8 cellular contexts compared by ENCODE assay signal in genomic region chr1:98468111-98468717, GRCh38.
A peak's percentile ranks its signal among the peaks of the same experiment; 100 is the strongest.
DNase-seq lines count a peak whose midpoint lies in the region; ATAC-seq and TF ChIP-seq lines count a peak whose summit lies in the region.

No MANE protein-coding gene starts in this region.

- H2AFZ ChIP-seq in SK-N-SH (ENCODE audit: low read depth) (peak overlapping the region; percentile 94), smooth muscle cell (ENCODE audit: low read depth) (peak overlapping the region; percentile 96)

- TF ChIP-seq POLR2A in suprapubic skin (IDR thresholded peaks at IDR 0.05) = no peak

- TF ChIP-seq CTCF in SK-N-SH (IDR thresholded peaks at IDR 0.05) (peak; percentile 92), foreskin keratinocyte (conservative IDR thresholded peaks at IDR 0.05) (peak; percentile 96), smooth muscle cell (IDR thresholded peaks at IDR 0.05; ENCODE audit: borderline replicate concordance, insufficient read depth, poor library complexity, severe bottlenecking) (peak; percentile 94), suprapubic skin (IDR thresholded peaks at IDR 0.05) (peak in 1 of 2 donors; percentile 60)

- no peaks in the 10 kb centered on the region for H3K79me2 ChIP-seq in SK-N-SH (ENCODE audit: insufficient read depth)
- no peaks in the 10 kb centered on the region for H3K79me2 ChIP-seq in smooth muscle cell (ENCODE audit: low read depth)

- peak; percentile 65 for DNase-seq in Daoy (ENCODE audit: low read depth)
- peak; percentile 7 for DNase-seq in KG1 (lab: John Stamatoyannopoulos, UW)
- DNase-seq in SK-N-SH = peak; percentile 9
- DNase-seq in foreskin keratinocyte = peak in 1 of 2 donors; percentile 40
- DNase-seq in smooth muscle cell (lab: John Stamatoyannopoulos, UW; ENCODE audit: unreplicated experiment) = no peak
- DNase-seq in activated CD4-positive, alpha-beta T cell treated with anti-CD3 and anti-CD28 coated beads for 1 hour = no peak
- no peak for DNase-seq in suprapubic skin (ENCODE audit: low spot score in 2 of 2)

- ATAC-seq in foreskin keratinocyte (peak; percentile 53), GM19324 (IDR thresholded peaks at IDR 0.05; ENCODE audit: low FRiP score, unreplicated experiment) (no peak)

- H3K9ac ChIP-seq in SK-N-SH (peak overlapping the region; percentile 32; the same call in 1 of the 2 replicates), smooth muscle cell (ENCODE audit: low read depth) (no peak overlapping the region)

- no peaks in the 10 kb centered on the region for H3K9me2 ChIP-seq in SK-N-SH

- CTCF ChIA-PET in SK-N-SH (lab: Yijun Ruan, JAX) = interaction anchor here (0.5 to 4.3 kb wide), 80 partner anchors 9 to 1946 kb away, joined by 3 to 53 read pairs (median 4); partner anchors contain the start of gene SNX7

- no peaks in the 10 kb centered on the region for H3K27me3 ChIP-seq in SK-N-SH (ENCODE audit: insufficient read depth)
- no peaks in the 10 kb centered on the region for H3K27me3 ChIP-seq in foreskin keratinocyte
- H3K27me3 ChIP-seq in smooth muscle cell (ENCODE audit: low read depth) = no peaks in the 10 kb centered on the region
- no peaks in the 10 kb centered on the region for H3K27me3 ChIP-seq in suprapubic skin

- POLR2A ChIA-PET in SK-N-SH (lab: Yijun Ruan, JAX) = interaction anchor here (1.0 to 1.2 kb wide), 2 partner anchors 16 to 419 kb away, joined by 4 to 5 read pairs; no protein-coding TSS in a partner anchor

- H3F3A ChIP-seq in SK-N-SH (replicated peaks; ENCODE audit: insufficient read depth) (no peaks in the 10 kb centered on the region), smooth muscle cell (ENCODE audit: low read depth) (no peaks in the 10 kb centered on the region)

- WGBS in SK-N-SH (ENCODE audit: low lambda C conversion rate) = 3% methylated on average over 2 of the region's 2 CpGs
- whole genome bisulfite sequencing in smooth muscle cell (ENCODE audit: low lambda C conversion rate) = 20% methylated on average over 2 of the region's 2 CpGs
- 9% methylated on average over 2 of the region's 2 CpGs for WGBS in suprapubic skin

- H3K4me3 ChIP-seq in SK-N-SH (ENCODE audit: low read depth in 2 of 2, low read length in 1 of 2) = no peak overlapping the region
- peak overlapping the region; percentile 37 for H3K4me3 ChIP-seq in smooth muscle cell
- no peak overlapping the region for H3K4me3 ChIP-seq in suprapubic skin

- H3K4me2 ChIP-seq in SK-N-SH = no peak overlapping the region
- peak overlapping the region; percentile 88 for H3K4me2 ChIP-seq in smooth muscle cell

- TF ChIP-seq RAD21 in SK-N-SH (IDR thresholded peaks at IDR 0.05; ENCODE audit: low read length) = peak; percentile 95

- H3K36me3 ChIP-seq in SK-N-SH (replicated peaks in 1 of 2; ENCODE audit: control insufficient read depth in 1 of 2, insufficient read depth in 2 of 2, low read length in 1 of 2) (no peaks in the 10 kb centered on the region), smooth muscle cell (ENCODE audit: low read depth) (no peaks in the 10 kb centered on the region), suprapubic skin (no peaks in the 10 kb centered on the region)

- H3K9me3 ChIP-seq in SK-N-SH = no peaks in the 10 kb centered on the region
- H3K9me3 ChIP-seq in smooth muscle cell (replicated peaks; ENCODE audit: low read depth) = no peaks in the 10 kb centered on the region
- no peaks in the 10 kb centered on the region for H3K9me3 ChIP-seq in suprapubic skin

- H3K4me1 ChIP-seq in SK-N-SH (ENCODE audit: control insufficient read depth in 1 of 2, insufficient read depth in 2 of 2, low read depth in 1 of 2, low read length in 1 of 2) = peaks cover 6 to 15% of the 10 kb centered on the region in 2 experiments; a peak in 3 of 4 replicates
- peaks cover 4% of the 10 kb centered on the region for H3K4me1 ChIP-seq in foreskin keratinocyte
- no peaks in the 10 kb centered on the region for H3K4me1 ChIP-seq in smooth muscle cell (ENCODE audit: low read depth)
- H3K4me1 ChIP-seq in suprapubic skin = peaks cover 2% of the 10 kb centered on the region

- TF ChIP-seq EP300 in SK-N-SH (IDR thresholded peaks at IDR 0.05; ENCODE audit: borderline replicate concordance in 1 of 2, low read depth in 1 of 2, low read length in 1 of 2) (no peak), suprapubic skin (IDR thresholded peaks at IDR 0.05) (no peak)

- H3K27ac ChIP-seq in SK-N-SH (ENCODE audit: low read depth in 2 of 2, low read length in 1 of 2) (peak overlapping the region in 1 of 2 experiments; percentile 82; a peak in 2 of 4 replicates), foreskin keratinocyte (no peak overlapping the region), smooth muscle cell (ENCODE audit: low read depth) (no peak overlapping the region), suprapubic skin (no peak overlapping the region)

- H4K20me1 ChIP-seq in SK-N-SH (ENCODE audit: insufficient read depth) (no peaks in the 10 kb centered on the region), smooth muscle cell (ENCODE audit: low read depth) (no peaks in the 10 kb centered on the region)

TF ChIP-seq in SK-N-SH, 30 proteins besides CTCF, POLR2A, EP300 and RAD21:
- no peak for TF ChIP-seq RCOR1 (IDR thresholded peaks at IDR 0.05; ENCODE audit: low read length)
- TF ChIP-seq SMC3 (IDR thresholded peaks at IDR 0.05; ENCODE audit: low read depth, low read length) = peak; percentile 67

Comparison
In these comparisons a context has a peak if more than half of its experiments do, and no peak if none do; other contexts are left out.
1. DNase-seq: peak in Daoy (single experiment), KG1 (single experiment) and SK-N-SH (single experiment); none in smooth muscle cell (single experiment), activated CD4-positive, alpha-beta T cell treated with anti-CD3 and anti-CD28 coated beads for 1 hour (single experiment) and suprapubic skin (0 of 2).